In the genomic region with DNA sequence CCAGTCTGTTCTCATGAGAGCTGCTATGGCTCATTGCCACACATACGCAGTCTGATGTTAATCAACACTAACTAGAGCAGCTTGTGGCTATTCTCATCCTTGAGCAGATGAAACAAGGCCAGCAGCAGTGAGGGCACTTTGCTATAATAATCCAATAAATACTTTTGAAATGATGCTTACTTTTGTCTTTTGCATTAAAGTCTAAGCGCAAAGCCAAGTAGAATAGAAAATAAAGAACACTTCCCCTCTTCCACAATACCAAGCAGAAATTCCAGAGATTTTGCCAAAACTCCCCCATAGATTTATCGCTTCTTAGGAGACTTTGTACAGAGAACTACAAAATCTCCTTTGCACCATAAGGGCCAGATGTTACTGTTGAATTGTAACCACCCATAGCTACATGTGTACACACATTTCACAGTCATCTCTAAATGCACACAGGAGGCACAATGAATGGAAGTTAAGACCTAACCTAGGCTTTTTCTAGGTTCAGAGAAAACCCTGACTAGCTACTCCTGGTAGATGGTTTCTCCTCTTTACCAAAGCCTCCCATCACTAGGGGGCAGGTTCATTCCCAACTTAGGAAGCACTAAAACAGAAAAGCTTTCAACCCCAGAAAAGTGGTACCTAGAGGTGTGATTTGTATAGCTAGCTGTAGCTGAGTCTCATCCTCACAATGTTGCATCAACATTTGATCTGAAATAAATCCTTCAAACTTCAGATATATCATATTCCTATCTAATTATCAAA, we compare ENCODE assay signal across 1 cellular context.
TF ChIP-seq lines count a peak whose summit lies in the region.

No MANE protein-coding gene starts in this region.

TF ChIP-seq in GM23338, 12 proteins besides CTCF, POLR2A, EP300 and RAD21 (continued from another document):
- TF ChIP-seq, protein P1, sequence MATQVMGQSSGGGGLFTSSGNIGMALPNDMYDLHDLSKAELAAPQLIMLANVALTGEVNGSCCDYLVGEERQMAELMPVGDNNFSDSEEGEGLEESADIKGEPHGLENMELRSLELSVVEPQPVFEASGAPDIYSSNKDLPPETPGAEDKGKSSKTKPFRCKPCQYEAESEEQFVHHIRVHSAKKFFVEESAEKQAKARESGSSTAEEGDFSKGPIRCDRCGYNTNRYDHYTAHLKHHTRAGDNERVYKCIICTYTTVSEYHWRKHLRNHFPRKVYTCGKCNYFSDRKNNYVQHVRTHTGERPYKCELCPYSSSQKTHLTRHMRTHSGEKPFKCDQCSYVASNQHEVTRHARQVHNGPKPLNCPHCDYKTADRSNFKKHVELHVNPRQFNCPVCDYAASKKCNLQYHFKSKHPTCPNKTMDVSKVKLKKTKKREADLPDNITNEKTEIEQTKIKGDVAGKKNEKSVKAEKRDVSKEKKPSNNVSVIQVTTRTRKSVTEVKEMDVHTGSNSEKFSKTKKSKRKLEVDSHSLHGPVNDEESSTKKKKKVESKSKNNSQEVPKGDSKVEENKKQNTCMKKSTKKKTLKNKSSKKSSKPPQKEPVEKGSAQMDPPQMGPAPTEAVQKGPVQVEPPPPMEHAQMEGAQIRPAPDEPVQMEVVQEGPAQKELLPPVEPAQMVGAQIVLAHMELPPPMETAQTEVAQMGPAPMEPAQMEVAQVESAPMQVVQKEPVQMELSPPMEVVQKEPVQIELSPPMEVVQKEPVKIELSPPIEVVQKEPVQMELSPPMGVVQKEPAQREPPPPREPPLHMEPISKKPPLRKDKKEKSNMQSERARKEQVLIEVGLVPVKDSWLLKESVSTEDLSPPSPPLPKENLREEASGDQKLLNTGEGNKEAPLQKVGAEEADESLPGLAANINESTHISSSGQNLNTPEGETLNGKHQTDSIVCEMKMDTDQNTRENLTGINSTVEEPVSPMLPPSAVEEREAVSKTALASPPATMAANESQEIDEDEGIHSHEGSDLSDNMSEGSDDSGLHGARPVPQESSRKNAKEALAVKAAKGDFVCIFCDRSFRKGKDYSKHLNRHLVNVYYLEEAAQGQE (IDR thresholded peaks at IDR 0.05; ENCODE audit: unreplicated experiment): no peak
- TF ChIP-seq, protein P2, sequence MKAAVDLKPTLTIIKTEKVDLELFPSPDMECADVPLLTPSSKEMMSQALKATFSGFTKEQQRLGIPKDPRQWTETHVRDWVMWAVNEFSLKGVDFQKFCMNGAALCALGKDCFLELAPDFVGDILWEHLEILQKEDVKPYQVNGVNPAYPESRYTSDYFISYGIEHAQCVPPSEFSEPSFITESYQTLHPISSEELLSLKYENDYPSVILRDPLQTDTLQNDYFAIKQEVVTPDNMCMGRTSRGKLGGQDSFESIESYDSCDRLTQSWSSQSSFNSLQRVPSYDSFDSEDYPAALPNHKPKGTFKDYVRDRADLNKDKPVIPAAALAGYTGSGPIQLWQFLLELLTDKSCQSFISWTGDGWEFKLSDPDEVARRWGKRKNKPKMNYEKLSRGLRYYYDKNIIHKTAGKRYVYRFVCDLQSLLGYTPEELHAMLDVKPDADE (IDR thresholded peaks at IDR 0.05): no peak
- TF ChIP-seq ZNF331 (CRISPR knock-in tag; IDR thresholded peaks at IDR 0.05; ENCODE audit: low read depth) (no peak), POLR2AphosphoS5 (IDR thresholded peaks at IDR 0.05; ENCODE audit: low read depth) (no peak), EZH2phosphoT487 (IDR thresholded peaks at IDR 0.05; ENCODE audit: unreplicated experiment) (no peak)
